In genomic region chr20:18567739-18568091, GRCh38 we compare ENCODE assay signal across 7 cellular contexts. TPM values are rescaled to one million over a fixed set of nuclear protein-coding genes. Genes with fewer than 3 reads are reported as not detected.
DNase-seq lines count a peak whose midpoint lies in the region; ATAC-seq and TF ChIP-seq lines count a peak whose summit lies in the region.

No MANE protein-coding gene starts in this region.

- H3K27ac ChIP-seq in breast epithelium, result peak overlapping the region; percentile 92 to 93

- peaks cover 4% of the 10 kb centered on the region for H3K9me3 Mint-ChIP-seq in mesothelial cell of epicardium

- no peaks in the 10 kb centered on the region for H3K27me3 ChIP-seq in breast epithelium

- peak overlapping the region; percentile 92 for H3K4me3 Mint-ChIP-seq in mesothelial cell of epicardium

- intact Hi-C loops in breast epithelium (cut with DNase I; ENCODE audit: low total_unique reads), result no loop called here

- H3K36me3 Mint-ChIP-seq in mesothelial cell of epicardium, result peaks cover 28% of the 10 kb centered on the region

- H3K27me3 Mint-ChIP-seq in mesothelial cell of epicardium (ENCODE audit: low read depth), result no peaks in the 10 kb centered on the region

- ATAC-seq in GM19035 (IDR thresholded peaks at IDR 0.05; ENCODE audit: unreplicated experiment) (peak; percentile 18), HG03575 (IDR thresholded peaks at IDR 0.05; ENCODE audit: extremely low read depth, insufficient number of reproducible peaks, low FRiP score, unreplicated experiment) (peak; percentile 7)

- DNase-seq in breast epithelium (ENCODE audit: low spot score in 2 of 2) (no peak), mesothelial cell of epicardium (ENCODE audit: low spot score in 2 of 2, unreplicated experiment in 2 of 2) (no peak), Kasumi-1 (lab: John Stamatoyannopoulos, UW) (no peak), CD1c-positive myeloid dendritic cell (ENCODE audit: extremely low spot score) (no peak), foreskin melanocyte (no peak)

- no peaks in the 10 kb centered on the region for H3K4me1 ChIP-seq in breast epithelium

- H3K9me3 ChIP-seq in breast epithelium, result no peaks in the 10 kb centered on the region

- H3K36me3 ChIP-seq in breast epithelium, result no peaks in the 10 kb centered on the region

- H3K4me3 ChIP-seq in breast epithelium, result peak overlapping the region; percentile 71 to 73 (median 73)

- TF ChIP-seq POLR2A in breast epithelium (IDR thresholded peaks at IDR 0.05), result no peak

- peak overlapping the region; percentile 99 for H3K27ac Mint-ChIP-seq in mesothelial cell of epicardium

- no peak for TF ChIP-seq CTCF in breast epithelium (IDR thresholded peaks at IDR 0.05)
- TF ChIP-seq CTCF in mesothelial cell of epicardium (IDR thresholded peaks at IDR 0.05; ENCODE audit: unreplicated experiment), result no peak

- H3K4me1 Mint-ChIP-seq in mesothelial cell of epicardium, result peaks cover 17% of the 10 kb centered on the region

RNA-seq across cellular contexts. Expression of gene SMIM26, which starts 0.5 kb away (rescaled TPM):
- total RNA-seq in breast epithelium (100 to 1,000 TPM; 126 to 150 (median 129) TPM), mesothelial cell of epicardium (64.2 to 65.3 TPM (median 64.8 TPM) in 3 replicates)

RNA-seq across cellular contexts. Expression of gene DTD1, which starts 20.1 kb away (rescaled TPM):
- total RNA-seq in breast epithelium, result 10 to 100 TPM; 24.1 to 34.6 (median 26.2) TPM
- total RNA-seq in mesothelial cell of epicardium, result 22.2 to 25.7 TPM (median 23.7 TPM) in 3 replicates

RNA-seq across cellular contexts. Expression of gene SEC23B, which starts 60.0 kb away (rescaled TPM):
- 10 to 100 TPM; 27.0 to 57.7 (median 52.8) TPM for total RNA-seq in breast epithelium
- 33.1 to 38.0 TPM (median 35.2 TPM) in 3 replicates for total RNA-seq in mesothelial cell of epicardium
